8 cellular contexts compared by ENCODE assay signal in genomic region chr3:198071602-198072285, GRCh38.
A peak's percentile ranks its signal among the peaks of the same experiment; 100 is the strongest.
DNase-seq lines count a peak whose midpoint lies in the region; ATAC-seq and TF ChIP-seq lines count a peak whose summit lies in the region.

No MANE protein-coding gene starts in this region.

- no peak overlapping the region for H3K27ac ChIP-seq in MM.1S (ENCODE audit: low read length)

- no peaks in the 10 kb centered on the region for H3K9me3 ChIP-seq in MM.1S (replicated peaks; ENCODE audit: insufficient read depth, low read length)

- peak; percentile 58 for ATAC-seq in GM21717 (IDR thresholded peaks at IDR 0.05; ENCODE audit: unreplicated experiment)
- peak; percentile 100 for ATAC-seq in stimulated activated naive CD8-positive, alpha-beta T cell treated with anti-CD3 and anti-CD28 coated beads, Interleukin-15, Interleukin-2, amounts not matched to agents 100 U/mL and 50 U/mL, for 24 hours

- H3K4me3 ChIP-seq in AG10803 (ENCODE audit: low read length) (no peak overlapping the region), MM.1S (ENCODE audit: low read length) (no peak overlapping the region), kidney epithelial cell (ENCODE audit: low read depth, low read length) (no peak overlapping the region)

- H3K36me3 ChIP-seq in MM.1S (replicated peaks; ENCODE audit: insufficient read depth, low read length) (no peaks in the 10 kb centered on the region), kidney epithelial cell (ENCODE audit: control insufficient read depth, insufficient read depth, low read length) (no peaks in the 10 kb centered on the region)

- H3K4me1 ChIP-seq in MM.1S (ENCODE audit: low read length), result no peaks in the 10 kb centered on the region

- no peak overlapping the region for H2AFZ ChIP-seq in MM.1S (ENCODE audit: low read length)

- DNase-seq in AG10803 (ENCODE audit: low read depth) (peak; percentile 69), MM.1S (no peak), activated T-helper 1 cell treated with Interleukin-2 at 50 U/mL for 16 hours (ENCODE audit: low read depth) (peak; percentile 25), kidney epithelial cell (ENCODE audit: low read depth) (peak; percentile 97), midbrain (lab: John Stamatoyannopoulos, UW) (no peak)
- peak; percentile 51 for DNase-seq in stimulated activated naive CD8-positive, alpha-beta T cell treated with anti-CD3 and anti-CD28 coated beads, Interleukin-15, Interleukin-2, amounts not matched to agents 100 U/mL and 50 U/mL, for 24 hours
- no peak for DNase-seq in central memory CD4-positive, alpha-beta T cell

- no peaks in the 10 kb centered on the region for H3K9me2 ChIP-seq in MM.1S (replicated peaks; ENCODE audit: insufficient read depth, low read length)

- no peaks in the 10 kb centered on the region for H4K20me1 ChIP-seq in MM.1S (ENCODE audit: insufficient read depth, low read length)

- H3K27me3 ChIP-seq in MM.1S (replicated peaks; ENCODE audit: insufficient read depth, low read length) (no peaks in the 10 kb centered on the region), kidney epithelial cell (ENCODE audit: control insufficient read depth, insufficient read depth, low read length) (no peaks in the 10 kb centered on the region)

- TF ChIP-seq CTCF in AG10803 (conservative IDR thresholded peaks at IDR 0.05; ENCODE audit: low read length) (peak; percentile 31), MM.1S (IDR thresholded peaks at IDR 0.05; ENCODE audit: low read length) (0 out of 2 replicates have a peak, but pooled peaks have one; percentile 12), kidney epithelial cell (IDR thresholded peaks at IDR 0.05; ENCODE audit: insufficient read depth, low read length, poor library complexity, severe bottlenecking) (no peak)

- no peaks in the 10 kb centered on the region for H3F3A ChIP-seq in MM.1S (ENCODE audit: insufficient read depth, low read length)

- no peaks in the 10 kb centered on the region for H3K79me2 ChIP-seq in MM.1S (ENCODE audit: low read length)

- no peak overlapping the region for H3K4me2 ChIP-seq in MM.1S (ENCODE audit: low read depth, low read length)

- H3K9ac ChIP-seq in MM.1S (ENCODE audit: low read length), result no peak overlapping the region

Comparison
In these comparisons a context has a peak if more than half of its experiments do, and no peak if none do; other contexts are left out.
1. DNase-seq: peak in AG10803 (single experiment), activated T-helper 1 cell treated with Interleukin-2 at 50 U/mL for 16 hours (single experiment), kidney epithelial cell (single experiment) and stimulated activated naive CD8-positive, alpha-beta T cell treated with anti-CD3 and anti-CD28 coated beads, Interleukin-15, Interleukin-2, amounts not matched to agents 100 U/mL and 50 U/mL, for 24 hours (single experiment); none in MM.1S (single experiment), central memory CD4-positive, alpha-beta T cell (single experiment) and midbrain (single experiment).